18 cellular contexts compared by ENCODE assay signal in genomic region chr7:92343719-92344118, GRCh38.
"Had no signal": no experiment of that assay in that cellular context is flagged by ENCODE, and none has a peak within 500 bp of the region (broad histone marks: within the 10 kb centered on the region; RNA-seq: fewer than 3 reads in every experiment).

No MANE protein-coding gene starts in this region.

- H3K4me3 ChIP-seq: adrenal gland, body of pancreas, gastrocnemius medialis, heart left ventricle, lung, ovary, uterus had no signal

- H3K36me3 ChIP-seq: adrenal gland, ovary, uterus had no signal

- H3K4me1 ChIP-seq: adrenal gland, body of pancreas, gastrocnemius medialis, heart left ventricle, uterus had no signal

- H3K27ac ChIP-seq: adrenal gland, body of pancreas, gastrocnemius medialis, heart left ventricle, ovary, uterus had no signal

- H3K27me3 ChIP-seq: adrenal gland, body of pancreas, gastrocnemius medialis, heart left ventricle, ovary, uterus had no signal

- FAIRE-seq: islet of Langerhans had no signal

- H3K9me3 ChIP-seq: adrenal gland, body of pancreas, gastrocnemius medialis, heart left ventricle, ovary, uterus had no signal

- ATAC-seq: body of pancreas, gastrocnemius medialis, heart left ventricle, sciatic nerve, WTC11 had no signal

- DNase-seq: activated CD4-positive, alpha-beta memory T cell treated with anti-CD3 and anti-CD28 coated beads, Interleukin-2, amount 10 ng/mL, durations not matched to agents 7 days and 5 days; activated CD4-positive, alpha-beta T cell treated with anti-CD3 and anti-CD28 coated beads for 4 hours; activated effector memory CD4-positive, alpha-beta T cell treated with Interleukin-2 at 50 U/mL for 16 hours; activated naive CD4-positive, alpha-beta T cell treated with anti-CD3 and anti-CD28 coated beads, Interleukin-2, amount 50 U/mL, for 16 hours; activated T-cell treated with anti-CD3 and anti-CD28 coated beads, Interleukin-2, amount 50 U/mL, for 24 hours; adrenal gland; body of pancreas; effector memory CD4-positive, alpha-beta T cell; gastrocnemius medialis; heart left ventricle; ovary; stimulated activated CD4-positive, alpha-beta T cell treated with anti-CD3 and anti-CD28 coated beads, Interleukin-1b, Interleukin-23, amount 100 ng/mL, for 48 hours; T-helper 2 cell; uterus had no signal
